In the genomic region with DNA sequence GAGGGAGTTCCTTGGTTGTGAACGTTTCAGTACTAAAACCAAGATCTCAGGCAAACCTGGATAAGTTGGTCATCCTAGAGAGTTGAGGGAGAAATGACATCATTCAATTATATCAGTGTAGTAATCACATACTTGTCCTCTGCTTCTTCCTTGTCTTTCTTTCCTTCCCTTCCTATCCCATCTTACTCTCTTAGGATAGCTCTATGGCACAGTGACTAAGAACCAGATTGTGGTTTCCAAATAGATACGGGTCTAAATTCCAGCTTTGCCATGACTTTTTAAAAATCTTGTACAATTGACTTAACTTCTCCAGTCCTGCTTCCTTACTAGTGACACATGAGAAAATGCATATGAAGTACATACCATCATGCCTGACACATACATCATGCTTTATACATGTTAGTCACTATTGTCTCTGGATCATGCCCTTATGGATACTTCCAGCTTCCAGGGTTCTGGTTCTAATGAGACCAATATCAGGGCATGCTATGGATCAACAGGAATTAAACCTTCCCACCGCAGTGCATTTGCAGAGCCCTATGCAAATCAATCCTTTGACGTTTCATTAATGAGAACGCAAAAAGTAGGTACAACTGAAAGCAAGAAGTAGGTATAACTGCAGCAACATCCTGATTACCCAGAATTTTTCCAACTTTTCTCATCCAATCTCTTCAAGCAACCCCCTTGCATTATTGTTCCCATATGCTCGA, we compare ENCODE assay signal across 9 cellular contexts.
DNase-seq lines count a peak whose midpoint lies in the region; ATAC-seq and TF ChIP-seq lines count a peak whose summit lies in the region.
"Had no signal": no experiment of that assay in that cellular context is flagged by ENCODE, and none has a peak within 500 bp of the region (broad histone marks: within the 10 kb centered on the region; RNA-seq: fewer than 3 reads in every experiment).

No MANE protein-coding gene starts in this region.

- H3K4me3 Mint-ChIP-seq in mesothelial cell of epicardium = peak overlapping the region; percentile 54

- H3K9me3 Mint-ChIP-seq in mesothelial cell of epicardium = no peaks in the 10 kb centered on the region

- TF ChIP-seq CTCF in AG09309 (IDR thresholded peaks at IDR 0.05; ENCODE audit: control insufficient read depth, insufficient read depth, low read depth, low read length, missing control alignments) (no peak), mammary epithelial cell (conservative IDR thresholded peaks at IDR 0.05 in 1 of 2, IDR thresholded peaks at IDR 0.05 in 1 of 2; ENCODE audit: extremely low read depth in 1 of 2, insufficient read depth in 1 of 2, low read depth in 1 of 2, low read length in 2 of 2) (no peak), mesothelial cell of epicardium (IDR thresholded peaks at IDR 0.05; ENCODE audit: unreplicated experiment) (no peak)

- H3K36me3 Mint-ChIP-seq in mesothelial cell of epicardium = no peaks in the 10 kb centered on the region

- in situ Hi-C loops in mammary epithelial cell (cut with MboI; ENCODE audit: low sequenced_read_pairs in 2 of 2) = loop anchor here in 1 of 2 donors (10.0 kb wide), 1 partner anchor 169 kb away; the partner anchor contains the start of gene KLF7

- intact Hi-C loops in mammary epithelial cell (cut with micrococcal nuclease) = loop anchor here (1.0 to 5.0 kb wide), 6 partner anchors 23 to 531 kb away; no protein-coding TSS in a partner anchor

- H3K4me1 Mint-ChIP-seq in mesothelial cell of epicardium = peaks cover 26% of the 10 kb centered on the region

- dilution Hi-C loops in mammary epithelial cell (cut with HindIII; ENCODE audit: low sequenced_read_pairs) = no loop called here

- ATAC-seq in HG02981 (IDR thresholded peaks at IDR 0.05; ENCODE audit: unreplicated experiment) = no peak

- H3K9ac ChIP-seq in HUES6 (ENCODE audit: low read length) = peak overlapping the region; percentile 75
- H3K9ac ChIP-seq in mammary epithelial cell (ENCODE audit: insufficient read depth, low read length) = peak overlapping the region; percentile 81

- CTCF ChIA-PET in mammary epithelial cell (lab: Charles Lee; ENCODE audit: low non-redundant PET) = no interaction called here

- no peaks in the 10 kb centered on the region for H3K27me3 ChIP-seq in HUES6 (ENCODE audit: control insufficient read depth, insufficient read depth, low read length)
- no peaks in the 10 kb centered on the region for H3K27me3 ChIP-seq in mammary epithelial cell (ENCODE audit: insufficient read depth, low read length)

- no peaks in the 10 kb centered on the region for H3K79me2 ChIP-seq in mammary epithelial cell (ENCODE audit: insufficient read depth, low read length)

- H3K27me3 Mint-ChIP-seq in mesothelial cell of epicardium (ENCODE audit: low read depth) = no peaks in the 10 kb centered on the region

- H3K27ac Mint-ChIP-seq in mesothelial cell of epicardium = peak overlapping the region; percentile 92

- peak overlapping the region; percentile 43 for H3K4me3 ChIP-seq in AG09309 (ENCODE audit: control insufficient read depth, low read depth, low read length)
- H3K4me3 ChIP-seq in HUES6 (ENCODE audit: low read depth, low read length) = peak overlapping the region; percentile 35
- H3K4me3 ChIP-seq in mammary epithelial cell (replicated peaks in 1 of 3; ENCODE audit: insufficient read depth in 1 of 3, low read depth in 2 of 3, low read length in 3 of 3) = no peak overlapping the region

- BruUV-seq in mammary epithelial cell (replicated peaks; lab: Mats Ljungman, UMichigan) = no TSS peak

- H3K4me2 ChIP-seq in mammary epithelial cell (ENCODE audit: insufficient read depth, low read depth, low read length) = peak overlapping the region; percentile 69

- H3K9me3 ChIP-seq in HUES6 (ENCODE audit: control insufficient read depth, insufficient read depth, low read depth, low read length) (no peaks in the 10 kb centered on the region), mammary epithelial cell (replicated peaks; ENCODE audit: insufficient read depth, low read length) (no peaks in the 10 kb centered on the region)

- peak overlapping the region; percentile 19 for H2AFZ ChIP-seq in mammary epithelial cell (ENCODE audit: low read depth, low read length)

- H3K27ac ChIP-seq in HUES6 (ENCODE audit: low read depth, low read length) (peak overlapping the region; percentile 90), mammary epithelial cell (ENCODE audit: insufficient read depth, low read depth, low read length) (peak overlapping the region; percentile 99)

- H3K4me1 ChIP-seq in HUES6 (ENCODE audit: control insufficient read depth, insufficient read depth, low read length) (peaks cover 50% of the 10 kb centered on the region), mammary epithelial cell (ENCODE audit: insufficient read depth, low read length) (peaks cover 90% of the 10 kb centered on the region)

- 69% methylated on average over 6 of the region's 6 CpGs for WGBS in mammary epithelial cell (ENCODE audit: low coverage, missing lambda C conversion rate)

- DNase-seq in AG09309 (ENCODE audit: low read depth) = no peak
- peak; percentile 41 for DNase-seq in mammary epithelial cell
- DNase-seq in mesothelial cell of epicardium (ENCODE audit: low spot score in 2 of 2, unreplicated experiment in 2 of 2) = no peak
- DNase-seq in NCI-H1048 (lab: John Stamatoyannopoulos, UW) = no peak
- DNase-seq in DMS114 treated with DMSO at 0.1 percent for 48 hours (lab: John Stamatoyannopoulos, UW; ENCODE audit: unreplicated experiment) = no peak
- DNase-seq in stimulated activated naive CD4-positive, alpha-beta T cell treated with Interleukin-2 at 50 U/mL for 16 hours (lab: John Stamatoyannopoulos, UW) = no peak
- DNase-seq: DND-41 had no signal

- H3K36me3 ChIP-seq in HUES6 (ENCODE audit: control insufficient read depth, insufficient read depth, low read length) (no peaks in the 10 kb centered on the region), mammary epithelial cell (ENCODE audit: insufficient read depth, low read length) (no peaks in the 10 kb centered on the region)

- no peaks in the 10 kb centered on the region for H4K20me1 ChIP-seq in mammary epithelial cell (ENCODE audit: insufficient read depth, low read length)

Comparison
In these comparisons a context has a peak if more than half of its experiments do, and no peak if none do; other contexts are left out.
1. H3K4me3 ChIP-seq: peak in AG09309 (single experiment) and HUES6 (single experiment); none in mammary epithelial cell (0 of 3).